In the genomic region with DNA sequence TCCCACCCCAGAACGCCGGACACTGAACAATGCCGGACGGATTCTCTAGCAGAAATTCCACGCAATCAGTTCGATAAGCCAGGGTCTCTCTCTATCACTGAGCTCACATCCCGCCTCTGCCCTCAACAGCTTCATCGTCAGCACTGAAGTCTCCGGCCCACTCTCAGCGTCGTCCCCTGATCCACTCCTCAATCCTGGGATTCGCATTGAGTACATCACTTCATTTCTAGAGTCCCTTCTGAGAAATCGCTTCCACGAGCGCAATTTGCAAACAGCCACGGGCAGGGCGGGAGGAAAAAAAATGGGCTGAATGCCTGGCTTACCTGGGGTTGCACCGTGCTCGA, we compare ENCODE assay signal across 8 cellular contexts. TPM values are rescaled to one million over a fixed set of nuclear protein-coding genes. Genes with fewer than 3 reads are reported as not detected.
DNase-seq lines count a peak whose midpoint lies in the region; ATAC-seq and TF ChIP-seq lines count a peak whose summit lies in the region.

No MANE protein-coding gene starts in this region.

- POLR2A ChIA-PET in Caco-2 (lab: Charles Lee) = interaction anchor here (0.6 to 1.6 kb wide), 4 partner anchors 53 to 171 kb away, joined by 4 to 13 read pairs (median 5); partner anchors contain the start of gene ANKRD26

- H3K27ac ChIP-seq in HUES6 (ENCODE audit: low read depth, low read length) = peak overlapping the region; percentile 95
- peak overlapping the region; percentile 84 to 100 (median 98) for H3K27ac ChIP-seq in adrenal gland
- peak overlapping the region; percentile 97 for H3K27ac ChIP-seq in iPS-20b (ENCODE audit: low read length)
- peak overlapping the region; percentile 50 to 100 (median 97) for H3K27ac ChIP-seq in skin epidermis

- H3K4me1 ChIP-seq in Caco-2 = peaks cover 14% of the 10 kb centered on the region; the same call in 1 of the 2 replicates
- H3K4me1 ChIP-seq in HUES6 (ENCODE audit: control insufficient read depth, insufficient read depth, low read length) = peaks cover 9% of the 10 kb centered on the region
- H3K4me1 ChIP-seq in adrenal gland (replicated peaks in 1 of 2) = peaks cover 11 to 24% of the 10 kb centered on the region in 2 donors
- peaks cover 13% of the 10 kb centered on the region; the same call in 1 of the 2 replicates for H3K4me1 ChIP-seq in iPS-20b (ENCODE audit: insufficient read depth, low read length)

- no peaks in the 10 kb centered on the region for H3K27me3 Mint-ChIP-seq in Caco-2 (ENCODE audit: insufficient read depth, unreplicated experiment)

- H3K9me3 ChIP-seq in Caco-2 = no peaks in the 10 kb centered on the region
- no peaks in the 10 kb centered on the region for H3K9me3 ChIP-seq in HUES6 (ENCODE audit: control insufficient read depth, insufficient read depth, low read depth, low read length)
- H3K9me3 ChIP-seq in adrenal gland (replicated peaks in 1 of 3) = no peaks in the 10 kb centered on the region
- H3K9me3 ChIP-seq in iPS-20b (ENCODE audit: insufficient read depth, low read depth, low read length) = no peaks in the 10 kb centered on the region

- 0% methylated on average over 18 to 19 of the region's 19 CpGs for WGBS in adrenal gland, 4 donors

- H3K9ac ChIP-seq in HUES6 (ENCODE audit: low read length) (peak overlapping the region; percentile 99), iPS-20b (ENCODE audit: low read depth, low read length) (peak overlapping the region; percentile 99)

- peaks cover 82% of the 10 kb centered on the region for H3K36me3 Mint-ChIP-seq in Caco-2 (ENCODE audit: insufficient read depth, unreplicated experiment)

- H3K4me1 Mint-ChIP-seq in Caco-2 (ENCODE audit: low read depth, unreplicated experiment) = peaks cover 33% of the 10 kb centered on the region

- peak overlapping the region; percentile 52 for H3K4me3 ChIP-seq in Caco-2 (ENCODE audit: low read depth, low read length)
- peak overlapping the region; percentile 98 for H3K4me3 ChIP-seq in HUES6 (ENCODE audit: low read depth, low read length)
- H3K4me3 ChIP-seq in adrenal gland = peak overlapping the region; percentile 66 to 95 (median 78)
- H3K4me3 ChIP-seq in iPS-20b (ENCODE audit: low read length) = peak overlapping the region; percentile 99
- peak overlapping the region; percentile 60 to 99 (median 85) for H3K4me3 ChIP-seq in skin epidermis

- no peak for TF ChIP-seq POLR2A in adrenal gland (IDR thresholded peaks at IDR 0.05)

- peak; percentile 2 for ATAC-seq in GM21367 (IDR thresholded peaks at IDR 0.05; ENCODE audit: unreplicated experiment)

- CTCF ChIA-PET in Caco-2 (lab: Charles Lee) = interaction anchor here (0.5 to 1.2 kb wide), 6 partner anchors 13 to 70 kb away, joined by 3 to 8 read pairs (median 4); partner anchors contain the start of gene ANKRD26

- no peaks in the 10 kb centered on the region for H3K27me3 ChIP-seq in Caco-2 (replicated peaks; ENCODE audit: control insufficient read depth, insufficient read depth, low read length)
- H3K27me3 ChIP-seq in HUES6 (ENCODE audit: control insufficient read depth, insufficient read depth, low read length) = no peaks in the 10 kb centered on the region
- no peaks in the 10 kb centered on the region for H3K27me3 ChIP-seq in adrenal gland
- no peaks in the 10 kb centered on the region for H3K27me3 ChIP-seq in iPS-20b (ENCODE audit: insufficient read depth, low read length)

- TSS peak; percentile 51 for BruUV-seq in Caco-2 (replicated peaks; lab: Mats Ljungman, UMichigan)

- no peaks in the 10 kb centered on the region for H3K36me3 ChIP-seq in Caco-2 (ENCODE audit: control insufficient read depth, insufficient read depth, low read length)
- peaks cover 26% of the 10 kb centered on the region for H3K36me3 ChIP-seq in HUES6 (ENCODE audit: control insufficient read depth, insufficient read depth, low read length)
- H3K36me3 ChIP-seq in adrenal gland (replicated peaks in 1 of 2) = no peaks in the 10 kb centered on the region
- peaks cover 22% of the 10 kb centered on the region for H3K36me3 ChIP-seq in iPS-20b (ENCODE audit: insufficient read depth, low read depth, low read length)

- TF ChIP-seq CTCF in Caco-2 (IDR thresholded peaks at IDR 0.05; ENCODE audit: insufficient read depth in 1 of 2, low read depth in 1 of 2, low read length in 1 of 2, severe bottlenecking in 1 of 2, unreplicated experiment in 1 of 2) (no peak), adrenal gland (IDR thresholded peaks at IDR 0.05) (no peak)

- intact Hi-C loops in Caco-2 (cut with micrococcal nuclease; ENCODE audit: unreplicated experiment) = loop anchor here (1.0 to 5.0 kb wide), 3 partner anchors 53 to 257 kb away; partner anchors contain the start of genes ACBD5 and ANKRD26
- intact Hi-C loops in adrenal gland (cut with DNase I) = no loop called here

- H3K4me3 Mint-ChIP-seq in Caco-2 (ENCODE audit: unreplicated experiment) = peak overlapping the region; percentile 99

- no peaks in the 10 kb centered on the region for H3K9me3 Mint-ChIP-seq in Caco-2 (ENCODE audit: unreplicated experiment)

- peak overlapping the region; percentile 100 for H3K27ac Mint-ChIP-seq in Caco-2 (ENCODE audit: unreplicated experiment)

- DNase-seq in Caco-2 (no peak), adrenal gland (peak in 4 of 7 donors; percentile 33 to 64 (median 41)), NK-92 (lab: John Stamatoyannopoulos, UW; ENCODE audit: unreplicated experiment) (no peak), NCI-H446 (lab: John Stamatoyannopoulos, UW) (no peak)

RNA-seq across cellular contexts. Expression of gene YME1L1, which starts 0.4 kb away (rescaled TPM):
- total RNA-seq in Caco-2 (2022) (200 and 203 TPM in 2 replicates), adrenal gland (100 to 1,000 TPM in 4 of 8 donors, 10 to 100 TPM in 4; 57.5 to 180 (median 95.0) TPM)
- polyA plus RNA-seq in adrenal gland = 100 to 1,000 TPM in 1 of 3 donors, 10 to 100 TPM in 2; 22.1 to 193 (median 23.2) TPM

RNA-seq across cellular contexts. Expression of gene MASTL, which starts 1.3 kb away (rescaled TPM):
- total RNA-seq in Caco-2 (2022) = 40.2 and 40.5 TPM in 2 replicates
- total RNA-seq in adrenal gland = 1 to 10 TPM; 3.7 to 9.5 (median 6.5) TPM
- polyA plus RNA-seq in adrenal gland = 10 to 100 TPM in 1 of 3 donors, 1 to 10 TPM in 2; 3.7 to 11.9 (median 6.0) TPM

RNA-seq across cellular contexts. Expression of gene ANKRD26, which starts 53.5 kb away (rescaled TPM):
- total RNA-seq in Caco-2 (2022) = 16.2 and 17.5 TPM in 2 replicates
- total RNA-seq in adrenal gland = 10 to 100 TPM in 2 of 8 donors, 1 to 10 TPM in 6; 1.7 to 11.6 (median 6.1) TPM
- 1 to 10 TPM; 3.4 to 7.6 (median 3.8) TPM for polyA plus RNA-seq in adrenal gland

Comparison
In these comparisons a context has a peak if more than half of its experiments do, and no peak if none do; other contexts are left out.
1. DNase-seq: peak in adrenal gland (4 of 7); none in Caco-2 (0 of 2), NK-92 (single experiment) and NCI-H446 (0 of 2).
2. Peak in every context shown above with its lines, with median percentiles within 50 percentile points of each other: H3K4me3 ChIP-seq and H3K27ac ChIP-seq.